Comparison of ENCODE assay signal across 10 cellular contexts in genomic region chr10:77163670-77164348, GRCh38.
DNase-seq lines count a peak whose midpoint lies in the region; ATAC-seq, FAIRE-seq and TF ChIP-seq lines count a peak whose summit lies in the region.
"Had no signal": no experiment of that assay in that cellular context is flagged by ENCODE, and none has a peak within 500 bp of the region (broad histone marks: within the 10 kb centered on the region; RNA-seq: fewer than 3 reads in every experiment).

No MANE protein-coding gene starts in this region.

- BruUV-seq in MCF 10A (replicated peaks; lab: Mats Ljungman, UMichigan) = TSS peak; percentile 84

- intact Hi-C loops in MCF 10A (cut with micrococcal nuclease) = loop anchor here (2.0 to 10.0 kb wide), 2 partner anchors 341 to 871 kb away; partner anchors contain the start of gene RPS24
- intact Hi-C loops in mucosa of descending colon (cut with DNase I, micrococcal nuclease) = no loop called here

- no peak for FAIRE-seq in frontal cortex (lab: Jason Lieb, UNC)

- ATAC-seq in mucosa of descending colon (peak; percentile 74), GM21723 (IDR thresholded peaks at IDR 0.05; ENCODE audit: unreplicated experiment) (no peak)

- H3K9me3 Mint-ChIP-seq in MCF 10A (ENCODE audit: unreplicated experiment) = no peaks in the 10 kb centered on the region

- DNase-seq in AG04449 (ENCODE audit: low read depth, low spot score) = peak; percentile 90
- DNase-seq in HT1080 (ENCODE audit: low read depth) = peak; percentile 99
- DNase-seq in MCF 10A (ENCODE audit: unreplicated experiment) = peak; percentile 97
- peak; percentile 52 to 59 (median 53) for DNase-seq in mucosa of descending colon
- no peak for DNase-seq in NCI-H2196 (lab: John Stamatoyannopoulos, UW; ENCODE audit: unreplicated experiment)
- DNase-seq in frontal cortex (ENCODE audit: low spot score in 2 of 2) = no peak
- DNase-seq in H7 = no peak
- DNase-seq: DND-41 had no signal

- no peaks in the 10 kb centered on the region for H3K36me3 ChIP-seq in mucosa of descending colon (ENCODE audit: low read depth)
- H3K36me3 ChIP-seq in H7 (replicated peaks; ENCODE audit: control insufficient read depth, insufficient read depth, low read length) = no peaks in the 10 kb centered on the region

- H3K9me3 ChIP-seq in mucosa of descending colon = no peaks in the 10 kb centered on the region

- H3K27ac Mint-ChIP-seq in MCF 10A (ENCODE audit: low read depth, unreplicated experiment) = peak overlapping the region; percentile 71

- POLR2A ChIA-PET in AG04449 (lab: Yijun Ruan, JAX) = interaction anchor here (1.1 to 2.0 kb wide), 4 partner anchors 187 to 231 kb away, joined by 3 to 8 read pairs (median 4); no protein-coding TSS in a partner anchor
- POLR2A ChIA-PET in MCF 10A (lab: Yijun Ruan, JAX) = interaction anchor here (0.6 to 2.9 kb wide), 10 partner anchors 12 to 1677 kb away, joined by 3 to 9 read pairs (median 4); no protein-coding TSS in a partner anchor

- H3K27me3 ChIP-seq in H7 (ENCODE audit: control insufficient read depth, insufficient read depth, low read length) = no peaks in the 10 kb centered on the region; the same call in 1 of the 2 replicates

- no peaks in the 10 kb centered on the region for H3K27me3 Mint-ChIP-seq in MCF 10A (ENCODE audit: insufficient read depth, unreplicated experiment)

- H3K4me3 Mint-ChIP-seq in MCF 10A (ENCODE audit: unreplicated experiment) = peak overlapping the region; percentile 33

- CTCF ChIA-PET in AG04449 (lab: Yijun Ruan, JAX) (interaction anchor here (0.7 to 21.1 kb wide), 19 partner anchors 10 to 607 kb away, joined by 3 to 556 read pairs (median 9); partner anchors contain the start of gene KCNMA1), MCF 10A (lab: Yijun Ruan, JAX) (interaction anchor here (0.5 to 17.6 kb wide), 11 partner anchors 11 to 662 kb away, joined by 3 to 267 read pairs (median 3); no protein-coding TSS in a partner anchor)

- peaks cover 47% of the 10 kb centered on the region for H3K4me1 Mint-ChIP-seq in MCF 10A (ENCODE audit: insufficient read depth, unreplicated experiment)

- TF ChIP-seq CTCF in AG04449 (IDR thresholded peaks at IDR 0.05; ENCODE audit: insufficient read depth, low read length, missing control alignments) (no peak), MCF 10A (IDR thresholded peaks at IDR 0.05; ENCODE audit: unreplicated experiment) (no peak), mucosa of descending colon (IDR thresholded peaks at IDR 0.05) (no peak)

- no peaks in the 10 kb centered on the region for H3K36me3 Mint-ChIP-seq in MCF 10A (ENCODE audit: insufficient read depth, unreplicated experiment)

- peaks cover 35% of the 10 kb centered on the region for H3K4me1 ChIP-seq in mucosa of descending colon (ENCODE audit: low read depth)

- H3K4me3 ChIP-seq in AG04449 (ENCODE audit: low read depth, low read length) = no peak overlapping the region
- H3K4me3 ChIP-seq in mucosa of descending colon = no peak overlapping the region
- no peak overlapping the region for H3K4me3 ChIP-seq in H7 (ENCODE audit: insufficient read depth, low read depth, low read length)
- H3K4me3 ChIP-seq: SK-N-MC had no signal

Comparison
In these comparisons a context has a peak if more than half of its experiments do, and no peak if none do; other contexts are left out.
1. DNase-seq: peak in AG04449 (single experiment), HT1080 (single experiment), MCF 10A (single experiment) and mucosa of descending colon (3 of 3); none in NCI-H2196 (single experiment), frontal cortex (0 of 2) and H7 (single experiment).